ENCODE assay signal across 8 cellular contexts in the genomic region with DNA sequence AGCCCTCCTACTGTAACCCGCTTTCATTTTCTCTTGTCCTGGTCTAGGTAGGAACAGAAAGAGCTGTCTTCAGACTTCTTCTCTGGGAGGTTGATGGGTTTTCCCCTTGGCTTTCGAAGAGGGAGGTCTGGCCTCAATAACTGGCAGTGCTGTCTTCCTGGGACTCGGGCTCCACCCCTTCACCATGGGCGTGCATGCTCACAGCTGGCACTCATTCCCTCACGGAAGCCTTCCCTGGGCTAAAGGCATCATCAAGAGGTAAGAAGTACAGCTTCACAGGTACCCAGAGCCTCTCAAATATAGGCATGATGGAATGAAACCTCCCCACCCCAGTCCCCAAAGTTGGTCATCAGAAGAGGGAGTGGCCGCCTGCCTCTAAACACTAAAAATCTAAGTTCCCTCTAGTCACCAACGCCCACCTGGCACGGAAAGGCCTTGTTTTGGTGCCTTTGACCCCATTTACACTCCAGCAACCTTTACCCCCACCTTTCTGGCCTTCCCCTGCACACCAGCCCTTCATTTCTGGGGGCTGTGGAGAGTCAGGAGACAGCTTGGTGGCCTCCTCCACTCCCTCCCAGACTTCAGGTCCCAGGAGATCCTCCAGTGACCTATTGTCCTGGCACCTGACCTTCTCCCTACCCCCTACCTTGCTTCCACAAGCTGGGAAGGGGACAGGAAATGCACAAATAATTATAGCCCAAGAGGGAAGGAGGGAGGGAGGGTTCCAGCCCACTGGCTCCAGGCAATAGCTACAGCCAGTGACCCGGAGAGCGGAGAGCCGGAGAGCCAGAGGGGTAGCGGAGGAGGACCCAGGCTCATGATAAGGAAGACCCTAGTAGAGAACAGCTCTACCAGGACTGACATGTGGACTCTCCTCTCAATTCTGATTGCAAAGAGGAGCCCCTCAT. TPM values are rescaled to one million over a fixed set of nuclear protein-coding genes. Genes with fewer than 3 reads are reported as not detected.
A peak's percentile ranks its signal among the peaks of the same experiment; 100 is the strongest.
DNase-seq lines count a peak whose midpoint lies in the region; ATAC-seq and TF ChIP-seq lines count a peak whose summit lies in the region.

No MANE protein-coding gene starts in this region.

- no peaks in the 10 kb centered on the region for H3K9me3 ChIP-seq in RWPE2 (ENCODE audit: severe bottlenecking)
- no peaks in the 10 kb centered on the region for H3K9me3 ChIP-seq in left lung

- no peaks in the 10 kb centered on the region for H3K27me3 ChIP-seq in RWPE2 (ENCODE audit: insufficient read depth, poor library complexity, severe bottlenecking)
- H3K27me3 ChIP-seq in left lung, result no peaks in the 10 kb centered on the region

- peak; percentile 52 for DNase-seq in activated CD4-positive, alpha-beta T cell treated with anti-CD3 and anti-CD28 coated beads for 48 hours
- no peak for DNase-seq in activated CD4-positive, alpha-beta T cell treated with anti-CD3 and anti-CD28 coated beads for 4 hours
- DNase-seq in RWPE2 (ENCODE audit: low spot score) (no peak), left lung (no peak), NCI-H1417 treated with DMSO at 0.1 percent for 48 hours (lab: John Stamatoyannopoulos, UW) (no peak), NCI-H82 (lab: John Stamatoyannopoulos, UW) (no peak), COLO668 (lab: John Stamatoyannopoulos, UW; ENCODE audit: unreplicated experiment) (no peak)

- intact Hi-C loops in left lung (cut with DNase I), result no loop called here

- peak; percentile 72 for ATAC-seq in HG02571 (IDR thresholded peaks at IDR 0.05; ENCODE audit: unreplicated experiment)
- no peak for ATAC-seq in RWPE2 (ENCODE audit: low read depth)
- ATAC-seq in left lung, result peak; percentile 17

- H3K27ac ChIP-seq in RWPE2 (ENCODE audit: poor library complexity, severe bottlenecking) (peak overlapping the region; percentile 98), left lung (peak overlapping the region; percentile 39 to 72)

- H3K4me3 ChIP-seq in RWPE2 (ENCODE audit: severe bottlenecking) (no peak overlapping the region), left lung (peak overlapping the region in 1 of 2 donors; percentile 61)

- no peak for TF ChIP-seq CTCF in RWPE2 (IDR thresholded peaks at IDR 0.05; ENCODE audit: poor library complexity, severe bottlenecking)
- TF ChIP-seq CTCF in left lung (IDR thresholded peaks at IDR 0.05), result no peak

- H3K4me1 ChIP-seq in RWPE2 (ENCODE audit: insufficient read depth, poor library complexity, severe bottlenecking) (peaks cover 60% of the 10 kb centered on the region), left lung (peaks cover 32 to 76% of the 10 kb centered on the region in 2 donors)

- peaks cover 8% of the 10 kb centered on the region for H3K36me3 ChIP-seq in RWPE2 (ENCODE audit: low read depth)
- peaks cover 0 to under 1% of the 10 kb centered on the region in 2 donors for H3K36me3 ChIP-seq in left lung

RNA-seq across cellular contexts. Expression of gene RAPGEF3, which starts 2.8 kb away (rescaled TPM):
- total RNA-seq in left lung, result 10 to 100 TPM; 15.9 to 28.9 TPM

RNA-seq across cellular contexts. Expression of gene SLC48A1, which starts 17.1 kb away (rescaled TPM):
- total RNA-seq in left lung, result 10 to 100 TPM; 35.4 to 38.6 TPM

RNA-seq across cellular contexts. Expression of gene ENDOU, which starts 30.6 kb away (rescaled TPM):
- not detected for total RNA-seq in left lung

RNA-seq across cellular contexts. Expression of gene RPAP3, which starts 50.1 kb away (rescaled TPM):
- total RNA-seq in left lung, result 10 to 100 TPM; 18.5 to 20.7 TPM
